Comparison of ENCODE assay signal across 12 cellular contexts in the genomic region with DNA sequence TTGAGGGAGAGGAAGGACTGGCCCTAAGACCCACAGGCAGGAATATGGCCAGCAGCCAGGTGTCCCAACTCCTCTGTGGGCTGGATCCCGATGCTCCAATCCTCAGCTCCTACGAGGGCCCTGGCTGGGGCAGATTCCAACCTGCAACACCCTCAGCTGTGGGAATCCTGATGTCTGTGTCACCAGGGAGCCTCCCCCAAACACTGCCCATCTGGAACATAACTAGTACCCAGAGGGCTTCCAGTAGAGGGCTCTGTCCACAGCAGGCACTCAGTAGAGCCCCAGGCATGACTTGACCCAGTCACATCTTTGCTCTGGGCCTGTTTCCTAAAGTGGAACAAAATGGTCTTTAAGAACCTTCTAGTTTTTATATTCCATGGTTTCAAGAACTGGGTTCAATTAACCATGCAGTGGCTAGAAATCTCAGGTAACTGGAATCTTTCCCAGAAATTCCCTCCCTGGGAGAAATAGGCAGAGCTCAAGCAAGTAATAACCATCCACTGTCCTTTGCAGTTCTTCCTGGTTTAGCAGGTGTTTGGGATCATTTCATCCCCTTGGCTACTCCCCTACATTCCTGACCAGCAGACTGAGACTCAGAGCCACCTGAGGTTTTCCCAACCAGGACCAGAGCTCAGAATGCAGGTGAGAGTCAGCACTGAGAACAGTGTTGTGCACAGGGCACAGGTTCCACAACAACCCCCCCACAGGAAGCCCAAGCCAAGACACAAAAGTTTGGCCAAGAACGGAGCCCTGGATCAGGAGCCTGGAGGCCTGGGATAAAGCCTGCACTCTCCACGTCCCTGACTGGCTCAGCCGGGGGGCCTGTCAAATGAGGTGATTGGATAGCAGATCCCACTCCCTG. TPM values are rescaled to one million over a fixed set of nuclear protein-coding genes. Genes with fewer than 3 reads are reported as not detected.
DNase-seq lines count a peak whose midpoint lies in the region; ATAC-seq lines count a peak whose summit lies in the region.
"Had no signal": no experiment of that assay in that cellular context is flagged by ENCODE, and none has a peak within 500 bp of the region (broad histone marks: within the 10 kb centered on the region; RNA-seq: fewer than 3 reads in every experiment).

No MANE protein-coding gene starts in this region.

- in situ Hi-C loops in GM23248 (cut with MboI) (no loop called here), SK-MEL-5 (cut with HindIII; ENCODE audit: low pct_unique_long_range_greater_than_20kb, low sequenced_read_pairs) (no loop called here)

- peak; percentile 68 for DNase-seq in AG08396 (ENCODE audit: low spot score)
- DNase-seq in GM23248 = peak; percentile 55
- peak; percentile 11 for DNase-seq in SK-MEL-5 (ENCODE audit: low read depth, low spot score)
- DNase-seq in iPS-NIHi11 (ENCODE audit: low spot score) = peak; percentile 49
- no peak for DNase-seq in putamen (ENCODE audit: low spot score)
- DNase-seq in stimulated activated naive CD8-positive, alpha-beta T cell treated with anti-CD3 and anti-CD28 coated beads, Interleukin-15, amount 100 ng/mL, for 72 hours = no peak
- DNase-seq in NCI-H1092 treated with DMSO at 0.1 percent for 48 hours (lab: John Stamatoyannopoulos, UW) = no peak
- DNase-seq: activated naive CD8-positive, alpha-beta T cell treated with anti-CD3 and anti-CD28 coated beads for 36 hours; NCI-H1105 treated with DMSO at 0.1 percent for 48 hours; RPMI8226 had no signal

- H3K79me2 ChIP-seq in GM23248 (ENCODE audit: insufficient read depth) = no peaks in the 10 kb centered on the region

- H3K36me3 ChIP-seq in GM23248 (ENCODE audit: low read depth) = no peaks in the 10 kb centered on the region

- H2AFZ ChIP-seq in GM23248 = no peak overlapping the region

- 17 to 22% methylated on average over 3 to 5 of the region's 5 CpGs for WGBS in GM23248 (ENCODE audit: low coverage in 1 of 2, low lambda C conversion rate in 2 of 2, missing lambda C conversion rate in 2 of 2), 2 experiments

- H3K4me1 ChIP-seq in GM23248 (ENCODE audit: insufficient read depth) = no peaks in the 10 kb centered on the region

- H3K9me3 Mint-ChIP-seq in stimulated activated naive CD8-positive, alpha-beta T cell treated with anti-CD3 and anti-CD28 coated beads, Interleukin-15, amount 100 ng/mL, for 72 hours = no peaks in the 10 kb centered on the region
- H3K9me3 Mint-ChIP-seq: activated naive CD8-positive, alpha-beta T cell treated with anti-CD3 and anti-CD28 coated beads for 36 hours; natural killer cell treated with Interleukin-12 subunit alpha and Interleukin-12 subunit beta and Interleukin-15 and Interleukin-18, amount 100 ng/mL, for 72 hours had no signal

- no peak overlapping the region for H3K4me2 ChIP-seq in GM23248 (ENCODE audit: unreplicated experiment)

- ATAC-seq in stimulated activated naive CD8-positive, alpha-beta T cell treated with anti-CD3 and anti-CD28 coated beads, Interleukin-15, amount 100 ng/mL, for 72 hours = no peak
- no peak for ATAC-seq in HG03520 (IDR thresholded peaks at IDR 0.05; ENCODE audit: unreplicated experiment)
- ATAC-seq: natural killer cell treated with Interleukin-12 subunit alpha and Interleukin-12 subunit beta and Interleukin-15 and Interleukin-18, amount 100 ng/mL, for 72 hours had no signal

- H3K4me3 ChIP-seq in GM23248 = no peak overlapping the region

- no peak overlapping the region for H3K27ac Mint-ChIP-seq in stimulated activated naive CD8-positive, alpha-beta T cell treated with anti-CD3 and anti-CD28 coated beads, Interleukin-15, amount 100 ng/mL, for 72 hours
- H3K27ac Mint-ChIP-seq: activated naive CD8-positive, alpha-beta T cell treated with anti-CD3 and anti-CD28 coated beads for 36 hours; natural killer cell treated with Interleukin-12 subunit alpha and Interleukin-12 subunit beta and Interleukin-15 and Interleukin-18, amount 100 ng/mL, for 72 hours had no signal

- no peak overlapping the region for H3K27ac ChIP-seq in GM23248

- H3K27me3 Mint-ChIP-seq in stimulated activated naive CD8-positive, alpha-beta T cell treated with anti-CD3 and anti-CD28 coated beads, Interleukin-15, amount 100 ng/mL, for 72 hours = peaks cover 10% of the 10 kb centered on the region
- H3K27me3 Mint-ChIP-seq: activated naive CD8-positive, alpha-beta T cell treated with anti-CD3 and anti-CD28 coated beads for 36 hours had no signal

- peaks cover under 1% of the 10 kb centered on the region for H3K4me1 Mint-ChIP-seq in stimulated activated naive CD8-positive, alpha-beta T cell treated with anti-CD3 and anti-CD28 coated beads, Interleukin-15, amount 100 ng/mL, for 72 hours

- no peaks in the 10 kb centered on the region for H3K9me3 ChIP-seq in GM23248 (ENCODE audit: low read depth)

- no peaks in the 10 kb centered on the region for H3K9me2 ChIP-seq in GM23248 (ENCODE audit: insufficient read depth)

- H3K9ac ChIP-seq in GM23248 = no peak overlapping the region

- no peak overlapping the region for H3K4me3 Mint-ChIP-seq in stimulated activated naive CD8-positive, alpha-beta T cell treated with anti-CD3 and anti-CD28 coated beads, Interleukin-15, amount 100 ng/mL, for 72 hours
- H3K4me3 Mint-ChIP-seq: activated naive CD8-positive, alpha-beta T cell treated with anti-CD3 and anti-CD28 coated beads for 36 hours; natural killer cell treated with Interleukin-12 subunit alpha and Interleukin-12 subunit beta and Interleukin-15 and Interleukin-18, amount 100 ng/mL, for 72 hours had no signal

- no peaks in the 10 kb centered on the region for H4K20me1 ChIP-seq in GM23248 (ENCODE audit: insufficient read depth)

- H3K27me3 ChIP-seq in GM23248 (replicated peaks; ENCODE audit: insufficient read depth) = peaks cover 23% of the 10 kb centered on the region; the same call in 1 of the 2 replicates

- H3F3A ChIP-seq in GM23248 (ENCODE audit: insufficient read depth) = no peaks in the 10 kb centered on the region

RNA-seq across cellular contexts. Expression of gene LOXHD1, which starts 20.8 kb away (rescaled TPM):
- total RNA-seq in GM23248 (2014; rRNA removed; shearing (Covaris generic)) = not detected in 2 replicates
- polyA plus RNA-seq in GM23248 (2016; fragmentation: Nextera tagmentation; extraction: Ambion mirVana) = not detected in 2 replicates
- total RNA-seq in SK-MEL-5 (2014; rRNA removed; shearing (Covaris generic)) = not detected in 2 replicates
- polyA plus RNA-seq in SK-MEL-5 (2015; cell fraction: cytosol; rRNA removed) = not detected in 2 replicates
- not detected in 2 replicates for polyA plus RNA-seq in SK-MEL-5 (2015; cell fraction: nucleus; rRNA removed)
- total RNA-seq: natural killer cell treated with Interleukin-12 subunit alpha and Interleukin-12 subunit beta and Interleukin-15 and Interleukin-18, amount 100 ng/mL, for 72 hours had no signal

Comparison
In these comparisons a context has a peak if more than half of its experiments do, and no peak if none do; other contexts are left out.
1. DNase-seq: peak in AG08396 (single experiment), GM23248 (single experiment), SK-MEL-5 (single experiment) and iPS-NIHi11 (single experiment); none in putamen (single experiment), stimulated activated naive CD8-positive, alpha-beta T cell treated with anti-CD3 and anti-CD28 coated beads, Interleukin-15, amount 100 ng/mL, for 72 hours (0 of 2) and NCI-H1092 treated with DMSO at 0.1 percent for 48 hours (single experiment).